In the genomic region with DNA sequence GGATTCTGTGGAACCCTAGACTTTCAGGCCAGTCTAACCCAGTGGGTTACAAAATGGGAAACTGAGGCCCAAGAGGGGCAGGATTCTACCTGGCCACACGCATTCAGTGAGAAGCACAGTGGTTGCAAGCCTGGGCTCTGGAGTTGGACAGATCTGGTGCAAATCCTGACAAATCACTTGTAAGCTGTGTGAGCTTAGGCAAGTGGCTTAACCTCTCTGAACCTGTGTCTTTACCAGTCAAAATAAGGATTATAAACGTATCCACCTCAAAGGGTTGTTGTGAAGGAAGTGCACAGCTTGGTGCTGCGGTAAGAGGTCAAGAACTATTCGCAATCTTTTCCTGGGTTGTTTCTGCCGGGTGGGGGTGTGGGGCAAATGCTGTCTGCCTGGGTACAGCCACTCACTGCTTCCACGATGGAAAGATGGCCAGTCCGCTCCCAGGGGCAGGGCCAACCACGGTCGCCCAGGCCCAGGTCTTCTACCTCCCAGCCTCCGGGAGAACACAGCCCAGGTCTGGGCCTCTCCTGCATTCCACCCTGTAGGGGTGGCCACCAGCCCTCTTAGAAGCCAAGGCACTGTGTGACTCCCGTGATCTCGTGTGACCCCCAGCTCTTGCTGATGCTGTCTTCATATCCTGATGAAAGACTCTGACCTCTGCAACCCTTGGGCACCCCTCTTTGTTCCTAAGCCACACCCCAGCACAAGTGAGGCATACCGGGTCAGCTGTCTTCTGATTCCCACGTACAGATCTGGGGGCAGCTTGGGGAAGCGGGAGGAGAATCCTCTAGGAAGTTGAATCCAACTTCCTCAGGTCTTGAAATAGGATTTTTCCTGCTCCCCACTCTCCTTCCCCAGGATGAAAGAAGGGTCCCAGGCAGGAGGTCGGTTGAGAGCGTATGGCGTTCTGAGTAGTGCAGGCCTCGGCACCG, we compare ENCODE assay signal across 14 cellular contexts. TPM values are rescaled to one million over a fixed set of nuclear protein-coding genes. Genes with fewer than 3 reads are reported as not detected.
A peak's percentile ranks its signal among the peaks of the same experiment; 100 is the strongest.
DNase-seq lines count a peak whose midpoint lies in the region; ATAC-seq and TF ChIP-seq lines count a peak whose summit lies in the region.
"Had no signal": no experiment of that assay in that cellular context is flagged by ENCODE, and none has a peak within 500 bp of the region (broad histone marks: within the 10 kb centered on the region; RNA-seq: fewer than 3 reads in every experiment).

No MANE protein-coding gene starts in this region.

- H3K36me3 ChIP-seq in right atrium auricular region: no peaks in the 10 kb centered on the region
- H3K36me3 ChIP-seq in muscle layer of colon (ENCODE audit: insufficient read depth, low read length): no peaks in the 10 kb centered on the region
- no peaks in the 10 kb centered on the region for H3K36me3 ChIP-seq in upper lobe of right lung
- H3K36me3 ChIP-seq: prostate gland had no signal

- H3K9ac ChIP-seq in muscle layer of colon (ENCODE audit: low read length): no peak overlapping the region

- H3K27ac Mint-ChIP-seq in activated naive CD8-positive, alpha-beta T cell treated with anti-CD3 and anti-CD28 coated beads for 36 hours: no peak overlapping the region

- TF ChIP-seq CTCF in right atrium auricular region (IDR thresholded peaks at IDR 0.05): no peak
- no peak for TF ChIP-seq CTCF in upper lobe of right lung (IDR thresholded peaks at IDR 0.05)

- H3K27me3 ChIP-seq in right atrium auricular region (peaks cover 13 to 36% of the 10 kb centered on the region in 2 donors), muscle layer of colon (ENCODE audit: control insufficient read depth in 1 of 2, insufficient read depth in 2 of 2, low read length in 2 of 2) (peaks cover 4 to 18% of the 10 kb centered on the region in 2 donors), upper lobe of right lung (peaks cover 57% of the 10 kb centered on the region)

- peaks cover 54% of the 10 kb centered on the region for H3K27me3 Mint-ChIP-seq in activated naive CD8-positive, alpha-beta T cell treated with anti-CD3 and anti-CD28 coated beads for 36 hours

- H3K4me3 Mint-ChIP-seq in activated naive CD8-positive, alpha-beta T cell treated with anti-CD3 and anti-CD28 coated beads for 36 hours: peak overlapping the region; percentile 7

- ATAC-seq in left ventricle myocardium superior (peak; percentile 9), upper lobe of right lung (no peak), GM21360 (IDR thresholded peaks at IDR 0.05; ENCODE audit: unreplicated experiment) (no peak), HG02973 (IDR thresholded peaks at IDR 0.05; ENCODE audit: unreplicated experiment) (no peak)

- H3K9me3 ChIP-seq in right atrium auricular region (no peaks in the 10 kb centered on the region), muscle layer of colon (ENCODE audit: low read length) (no peaks in the 10 kb centered on the region), upper lobe of right lung (no peaks in the 10 kb centered on the region)
- H3K9me3 ChIP-seq: prostate gland had no signal

- H3K4me1 ChIP-seq in right atrium auricular region (peaks cover 0 to 23% of the 10 kb centered on the region in 2 donors), muscle layer of colon (ENCODE audit: insufficient read depth, low read length) (peaks cover 20% of the 10 kb centered on the region), upper lobe of right lung (peaks cover 8% of the 10 kb centered on the region)
- H3K4me1 ChIP-seq: prostate gland had no signal

- H3K27ac ChIP-seq in right atrium auricular region (no peak overlapping the region), muscle layer of colon (ENCODE audit: low read depth, low read length) (peak overlapping the region; percentile 76), upper lobe of right lung (no peak overlapping the region)
- H3K27ac ChIP-seq: prostate gland had no signal

- H3K4me1 Mint-ChIP-seq in activated naive CD8-positive, alpha-beta T cell treated with anti-CD3 and anti-CD28 coated beads for 36 hours: peaks cover 16% of the 10 kb centered on the region

- H3K4me3 ChIP-seq in right atrium auricular region: no peak overlapping the region
- peak overlapping the region; percentile 28 to 32 for H3K4me3 ChIP-seq in muscle layer of colon (ENCODE audit: low read depth in 1 of 2, low read length in 2 of 2)
- no peak overlapping the region for H3K4me3 ChIP-seq in upper lobe of right lung

- H3K36me3 Mint-ChIP-seq in activated naive CD8-positive, alpha-beta T cell treated with anti-CD3 and anti-CD28 coated beads for 36 hours: no peaks in the 10 kb centered on the region

- DNase-seq in left ventricle myocardium superior: no peak
- no peak for DNase-seq in right atrium auricular region (ENCODE audit: low spot score)
- DNase-seq in activated naive CD8-positive, alpha-beta T cell treated with anti-CD3 and anti-CD28 coated beads for 36 hours: no peak
- DNase-seq in upper lobe of right lung: peak; percentile 42
- no peak for DNase-seq in HEK293T (ENCODE audit: extremely low spot score)

- H3K9me3 Mint-ChIP-seq in activated naive CD8-positive, alpha-beta T cell treated with anti-CD3 and anti-CD28 coated beads for 36 hours: no peaks in the 10 kb centered on the region

- intact Hi-C loops in left ventricle myocardium superior (cut with micrococcal nuclease): loop anchor here (5.0 kb wide), 1 partner anchor 88 kb away; no protein-coding TSS in a partner anchor
- intact Hi-C loops in upper lobe of right lung (cut with DNase I): no loop called here

- CTCF ChIA-PET in HEK293T (lab: Yijun Ruan, JAX): interaction anchor here (0.5 to 1.0 kb wide), 5 partner anchors 32 to 132 kb away, joined by 3 to 4 read pairs (median 3); partner anchors contain the start of gene HYKK

- POLR2A ChIA-PET in HEK293T (lab: Yijun Ruan, JAX): interaction anchor here (0.9 kb wide), 2 partner anchors 54 to 320 kb away, joined by 3 to 4 read pairs; partner anchors contain the start of genes CHRNA5 and SKIC8

TF ChIP-seq in HEK293T, 16 proteins besides CTCF, POLR2A, EP300 and RAD21:
- TF ChIP-seq SP1 (IDR thresholded peaks at IDR 0.05): no peak

RNA-seq across cellular contexts. Expression of gene CHRNA3, which starts 1.5 kb away (rescaled TPM):
- total RNA-seq in left ventricle myocardium superior (not detected), right atrium auricular region (1 to 10 TPM in 1 of 2 donors, not detected in 1; 1.7 TPM), upper lobe of right lung (not detected)
- not detected for total RNA-seq in activated naive CD8-positive, alpha-beta T cell treated with anti-CD3 and anti-CD28 coated beads for 36 hours
- total RNA-seq: activated CD8-positive, alpha-beta memory T cell treated with anti-CD3 and anti-CD28 coated beads for 36 hours; dermis microvascular lymphatic vessel endothelial cell; liver; M059J; RPMI7951 had no signal

RNA-seq across cellular contexts. Expression of gene CHRNB4, which starts 21.7 kb away (rescaled TPM):
- total RNA-seq in left ventricle myocardium superior (not detected), right atrium auricular region (not detected), upper lobe of right lung (not detected)
- not detected for total RNA-seq in activated naive CD8-positive, alpha-beta T cell treated with anti-CD3 and anti-CD28 coated beads for 36 hours
- total RNA-seq: activated CD8-positive, alpha-beta memory T cell treated with anti-CD3 and anti-CD28 coated beads for 36 hours; dermis microvascular lymphatic vessel endothelial cell; liver; M059J; RPMI7951 had no signal

RNA-seq across cellular contexts. Expression of gene CHRNA5, which starts 54.0 kb away (rescaled TPM):
- 4.4 TPM for total RNA-seq in left ventricle myocardium superior
- total RNA-seq in right atrium auricular region: under 1 TPM; 0.22 to 0.59 TPM
- total RNA-seq in activated naive CD8-positive, alpha-beta T cell treated with anti-CD3 and anti-CD28 coated beads for 36 hours: 1 to 10 TPM; 6.3 to 7.3 TPM
- 1.2 TPM for total RNA-seq in upper lobe of right lung

Comparison
In these comparisons a context has a peak if more than half of its experiments do, and no peak if none do; other contexts are left out.
1. H3K4me3 ChIP-seq: peak in muscle layer of colon (2 of 2); none in right atrium auricular region (0 of 2) and upper lobe of right lung (single experiment).